ENCODE assay signal across 18 cellular contexts in the genomic region with DNA sequence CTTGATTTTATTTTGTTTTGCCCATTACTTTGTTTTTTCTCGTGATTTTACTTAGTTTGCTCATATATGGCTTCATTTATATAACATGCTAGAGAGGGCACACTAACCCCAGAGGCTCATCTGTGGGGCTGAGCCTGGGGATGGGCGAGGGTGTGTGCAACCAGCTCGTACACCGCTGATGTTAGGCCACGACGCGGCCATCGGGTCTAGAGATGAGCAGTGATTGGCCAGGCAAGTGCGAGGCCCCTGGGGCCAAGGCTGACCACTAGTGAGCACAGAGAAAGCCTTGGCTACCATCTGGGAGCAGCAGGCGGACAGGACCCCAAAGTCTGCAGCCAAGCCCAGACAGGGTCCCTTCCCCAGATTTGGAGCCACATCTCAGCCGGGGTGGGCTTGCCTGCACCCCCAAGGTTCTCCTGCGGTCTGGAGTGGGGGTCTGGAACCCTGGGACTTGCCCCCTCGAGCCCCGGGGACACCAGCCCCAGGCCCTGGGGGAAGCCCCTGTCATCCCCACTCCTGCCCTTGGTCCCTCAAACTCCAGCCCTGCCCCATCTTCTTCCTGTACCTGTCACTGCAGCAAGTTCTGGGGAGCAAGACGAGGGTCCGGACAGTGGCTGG. TPM values are rescaled to one million over a fixed set of nuclear protein-coding genes. Genes with fewer than 3 reads are reported as not detected.
DNase-seq lines count a peak whose midpoint lies in the region; ATAC-seq and TF ChIP-seq lines count a peak whose summit lies in the region.
"Had no signal": no experiment of that assay in that cellular context is flagged by ENCODE, and none has a peak within 500 bp of the region (broad histone marks: within the 10 kb centered on the region; RNA-seq: fewer than 3 reads in every experiment).

No MANE protein-coding gene starts in this region.

- no peak overlapping the region for H3K4me3 ChIP-seq in sigmoid colon

- TF ChIP-seq POLR2A in sigmoid colon (IDR thresholded peaks at IDR 0.05): no peak

- no peaks in the 10 kb centered on the region for H3K9me3 ChIP-seq in sigmoid colon

- no peak for TF ChIP-seq EP300 in sigmoid colon (IDR thresholded peaks at IDR 0.05)

- no peaks in the 10 kb centered on the region for H3K36me3 ChIP-seq in sigmoid colon

- peaks cover 0 to 18% (median 16%) of the 10 kb centered on the region in 4 donors for H3K4me1 ChIP-seq in sigmoid colon

- no peak for TF ChIP-seq CTCF in sigmoid colon (IDR thresholded peaks at IDR 0.05)

- ATAC-seq in Right ventricle myocardium inferior (no peak), left ventricle myocardium superior (no peak)
- ATAC-seq: SK-N-SH treated with all-trans-retinoic acid at 6 μM for 48 hours had no signal

- intact Hi-C loops in Right ventricle myocardium inferior (cut with DNase I) (no loop called here), left ventricle myocardium superior (cut with micrococcal nuclease) (no loop called here), sigmoid colon (cut with DNase I) (no loop called here)

- DNase-seq in Right ventricle myocardium inferior (ENCODE audit: missing footprints) (peak; percentile 57), left ventricle myocardium superior (no peak), sigmoid colon (peak; percentile 54), anterior cingulate cortex (lab: John Stamatoyannopoulos, UW) (no peak)
- DNase-seq: AML-193, COR-L47, DMS 273 treated with DMSO at 0.1 percent for 48 hours, DND-41, HFFc6, KBM-7, NCI-H187 treated with DMSO at 0.1 percent for 48 hours, NCI-H226, NCI-H524, NCI-H82, SIG-M5 had no signal

- no peak overlapping the region for H3K27ac ChIP-seq in sigmoid colon

- 86 to 88% methylated on average over 16 of the region's 16 CpGs for WGBS in sigmoid colon, 2 donors

- H3K27me3 ChIP-seq in sigmoid colon: peaks cover 3 to 68% (median 30%) of the 10 kb centered on the region in 3 donors

RNA-seq across cellular contexts. Expression of gene FUOM, which starts 3.7 kb away (rescaled TPM):
- total RNA-seq in Right ventricle myocardium inferior: 7.9 TPM
- 9.3 TPM for total RNA-seq in left ventricle myocardium superior
- total RNA-seq in sigmoid colon: 10 to 100 TPM in 2 of 4 donors, 1 to 10 TPM in 2; 8.0 to 25.7 (median 12.8) TPM
- 10 to 100 TPM; 39.0 to 98.0 (median 48.9) TPM for polyA plus RNA-seq in sigmoid colon

RNA-seq across cellular contexts. Expression of gene PRAP1, which starts 6.9 kb away (rescaled TPM):
- not detected for total RNA-seq in Right ventricle myocardium inferior
- not detected for total RNA-seq in left ventricle myocardium superior
- 1 to 10 TPM in 1 of 4 donors, not detected in 3; 2.9 TPM for total RNA-seq in sigmoid colon
- polyA plus RNA-seq in sigmoid colon: 100 to 1,000 TPM in 1 of 3 donors, 10 to 100 TPM in 2; 73.4 to 102 (median 88.9) TPM
- total RNA-seq: H7, HFFc6, RPMI7951 had no signal

RNA-seq across cellular contexts. Expression of gene CALY, which starts 17.4 kb away (rescaled TPM):
- total RNA-seq in Right ventricle myocardium inferior (not detected), left ventricle myocardium superior (not detected), sigmoid colon (1 to 10 TPM; 1.3 to 6.8 (median 5.4) TPM)
- 1 to 10 TPM in 1 of 3 donors, not detected in 2; 1.4 TPM for polyA plus RNA-seq in sigmoid colon
- total RNA-seq: H7, RPMI7951 had no signal

RNA-seq across cellular contexts. Expression of gene ECHS1, which starts 19.1 kb away (rescaled TPM):
- 224 TPM for total RNA-seq in Right ventricle myocardium inferior
- total RNA-seq in left ventricle myocardium superior: 226 TPM
- 10 to 100 TPM; 58.6 to 87.0 (median 65.6) TPM for total RNA-seq in sigmoid colon
- polyA plus RNA-seq in sigmoid colon: 100 to 1,000 TPM; 187 to 360 (median 220) TPM

RNA-seq across cellular contexts. Expression of gene PAOX, which starts 25.0 kb away (rescaled TPM):
- total RNA-seq in Right ventricle myocardium inferior: 3.5 TPM
- 2.8 TPM for total RNA-seq in left ventricle myocardium superior
- 10 to 100 TPM in 3 of 4 donors, 1 to 10 TPM in 1; 6.4 to 11.8 (median 11.0) TPM for total RNA-seq in sigmoid colon
- polyA plus RNA-seq in sigmoid colon: 1 to 10 TPM; 5.4 to 8.7 (median 6.5) TPM

Comparison
In these comparisons a context has a peak if more than half of its experiments do, and no peak if none do; other contexts are left out.
1. DNase-seq: peak in Right ventricle myocardium inferior (single experiment) and sigmoid colon (single experiment); none in left ventricle myocardium superior (single experiment) and anterior cingulate cortex (0 of 58).